9 cellular contexts compared by ENCODE assay signal in genomic region chr20:19903168-19903676, GRCh38.
A peak's percentile ranks its signal among the peaks of the same experiment; 100 is the strongest.
DNase-seq lines count a peak whose midpoint lies in the region; ATAC-seq and TF ChIP-seq lines count a peak whose summit lies in the region.
"Had no signal": no experiment of that assay in that cellular context is flagged by ENCODE, and none has a peak within 500 bp of the region (broad histone marks: within the 10 kb centered on the region; RNA-seq: fewer than 3 reads in every experiment).

No MANE protein-coding gene starts in this region.

- no peak overlapping the region for H3K27ac ChIP-seq in Karpas-422 (ENCODE audit: low read length)

- peak; percentile 13 for DNase-seq in activated CD8-positive, alpha-beta T cell treated with anti-CD3 and anti-CD28 coated beads for 36 hours
- no peak for DNase-seq in activated CD8-positive, alpha-beta T cell treated with anti-CD3 and anti-CD28 coated beads, Interleukin-2, amount 10 ng/mL, durations not matched to agents 7 days and 5 days
- DNase-seq in Karpas-422 (peak; percentile 78), adipocyte (ENCODE audit: low read depth) (peak; percentile 50), midbrain (lab: John Stamatoyannopoulos, UW) (peak; percentile 39), HUDEP-2 (lab: John Stamatoyannopoulos, UW; ENCODE audit: unreplicated experiment in 76 of 76) (no peak), EL (no peak)

- no peak overlapping the region for H2AFZ ChIP-seq in Karpas-422 (ENCODE audit: low read length)

- no peaks in the 10 kb centered on the region for H3K9me2 ChIP-seq in Karpas-422 (replicated peaks; ENCODE audit: insufficient read depth, low read length)

- no peaks in the 10 kb centered on the region for H3K79me2 ChIP-seq in Karpas-422 (ENCODE audit: low read length)

- no peak for TF ChIP-seq CTCF in activated CD8-positive, alpha-beta T cell treated with anti-CD3 and anti-CD28 coated beads for 36 hours (IDR thresholded peaks at IDR 0.05)

- H3K36me3 ChIP-seq in Karpas-422 (ENCODE audit: insufficient read depth, low read length) (no peaks in the 10 kb centered on the region), adipocyte (ENCODE audit: control insufficient read depth, insufficient read depth, low read length, severe bottlenecking) (peaks cover 12% of the 10 kb centered on the region)

- H3K4me3 Mint-ChIP-seq in activated CD8-positive, alpha-beta T cell treated with anti-CD3 and anti-CD28 coated beads for 36 hours = no peak overlapping the region
- no peak overlapping the region for H3K4me3 Mint-ChIP-seq in activated CD8-positive, alpha-beta T cell treated with anti-CD3 and anti-CD28 coated beads, Interleukin-2, amount 10 ng/mL, durations not matched to agents 7 days and 5 days
- H3K4me3 Mint-ChIP-seq: naive thymus-derived CD8-positive, alpha-beta T cell had no signal

- no peaks in the 10 kb centered on the region for H3K36me3 Mint-ChIP-seq in activated CD8-positive, alpha-beta T cell treated with anti-CD3 and anti-CD28 coated beads for 36 hours (ENCODE audit: low read depth)
- no peaks in the 10 kb centered on the region for H3K36me3 Mint-ChIP-seq in activated CD8-positive, alpha-beta T cell treated with anti-CD3 and anti-CD28 coated beads, Interleukin-2, amount 10 ng/mL, durations not matched to agents 7 days and 5 days (ENCODE audit: low read depth)

- H3K4me3 ChIP-seq in Karpas-422 (ENCODE audit: low read length) (no peak overlapping the region), adipocyte (ENCODE audit: low read length) (no peak overlapping the region)

- H3K9ac ChIP-seq in Karpas-422 (ENCODE audit: low read length) (no peak overlapping the region), adipocyte (ENCODE audit: low read length) (no peak overlapping the region)

- CTCF ChIA-PET in activated CD8-positive, alpha-beta T cell treated with anti-CD3 and anti-CD28 coated beads for 36 hours (lab: Charles Lee) = no interaction called here
- CTCF ChIA-PET in activated CD8-positive, alpha-beta T cell treated with anti-CD3 and anti-CD28 coated beads, Interleukin-2, amount 10 ng/mL, durations not matched to agents 7 days and 5 days (lab: Charles Lee) = no interaction called here

- no peaks in the 10 kb centered on the region; the same call in 1 of the 2 replicates for H3K27me3 ChIP-seq in Karpas-422 (ENCODE audit: low read length)
- no peaks in the 10 kb centered on the region for H3K27me3 ChIP-seq in adipocyte (replicated peaks; ENCODE audit: control insufficient read depth, insufficient read depth, low read length)

- H3K4me1 Mint-ChIP-seq in activated CD8-positive, alpha-beta T cell treated with anti-CD3 and anti-CD28 coated beads for 36 hours (ENCODE audit: low read depth) = no peaks in the 10 kb centered on the region
- H3K4me1 Mint-ChIP-seq in activated CD8-positive, alpha-beta T cell treated with anti-CD3 and anti-CD28 coated beads, Interleukin-2, amount 10 ng/mL, durations not matched to agents 7 days and 5 days (ENCODE audit: low read depth) = peaks cover 5% of the 10 kb centered on the region

- POLR2A ChIA-PET in activated CD8-positive, alpha-beta T cell treated with anti-CD3 and anti-CD28 coated beads for 36 hours (lab: Charles Lee) = no interaction called here
- POLR2A ChIA-PET in activated CD8-positive, alpha-beta T cell treated with anti-CD3 and anti-CD28 coated beads, Interleukin-2, amount 10 ng/mL, durations not matched to agents 7 days and 5 days (lab: Charles Lee) = no interaction called here

- H3K4me2 ChIP-seq in Karpas-422 (ENCODE audit: low read depth, low read length, poor library complexity, severe bottlenecking) = no peak overlapping the region

- H4K20me1 ChIP-seq in Karpas-422 (ENCODE audit: insufficient read depth, low read depth, low read length) = no peaks in the 10 kb centered on the region

- no peak for ATAC-seq in activated CD8-positive, alpha-beta T cell treated with anti-CD3 and anti-CD28 coated beads for 36 hours
- ATAC-seq in activated CD8-positive, alpha-beta T cell treated with anti-CD3 and anti-CD28 coated beads, Interleukin-2, amount 10 ng/mL, durations not matched to agents 7 days and 5 days = no peak
- no peak for ATAC-seq in GM19463 (IDR thresholded peaks at IDR 0.05; ENCODE audit: unreplicated experiment)
- ATAC-seq: naive thymus-derived CD8-positive, alpha-beta T cell had no signal

- peaks cover 6% of the 10 kb centered on the region for H3K27me3 Mint-ChIP-seq in activated CD8-positive, alpha-beta T cell treated with anti-CD3 and anti-CD28 coated beads for 36 hours
- no peaks in the 10 kb centered on the region for H3K27me3 Mint-ChIP-seq in activated CD8-positive, alpha-beta T cell treated with anti-CD3 and anti-CD28 coated beads, Interleukin-2, amount 10 ng/mL, durations not matched to agents 7 days and 5 days (ENCODE audit: low read depth)

- peaks cover 11% of the 10 kb centered on the region for H3K9me3 Mint-ChIP-seq in activated CD8-positive, alpha-beta T cell treated with anti-CD3 and anti-CD28 coated beads for 36 hours
- H3K9me3 Mint-ChIP-seq in activated CD8-positive, alpha-beta T cell treated with anti-CD3 and anti-CD28 coated beads, Interleukin-2, amount 10 ng/mL, durations not matched to agents 7 days and 5 days (ENCODE audit: insufficient read depth) = no peaks in the 10 kb centered on the region

- intact Hi-C loops in activated CD8-positive, alpha-beta T cell treated with anti-CD3 and anti-CD28 coated beads for 36 hours (cut with micrococcal nuclease) = no loop called here

- no peak overlapping the region for H3K27ac Mint-ChIP-seq in activated CD8-positive, alpha-beta T cell treated with anti-CD3 and anti-CD28 coated beads for 36 hours
- H3K27ac Mint-ChIP-seq in activated CD8-positive, alpha-beta T cell treated with anti-CD3 and anti-CD28 coated beads, Interleukin-2, amount 10 ng/mL, durations not matched to agents 7 days and 5 days = no peak overlapping the region
- H3K27ac Mint-ChIP-seq: naive thymus-derived CD8-positive, alpha-beta T cell had no signal

- H3K4me1 ChIP-seq in Karpas-422 (ENCODE audit: low read length) = no peaks in the 10 kb centered on the region
- peaks cover 6% of the 10 kb centered on the region for H3K4me1 ChIP-seq in adipocyte (ENCODE audit: control insufficient read depth, insufficient read depth, low read length)

- no peaks in the 10 kb centered on the region for H3K9me3 ChIP-seq in Karpas-422 (ENCODE audit: low read length)
- H3K9me3 ChIP-seq in adipocyte (ENCODE audit: control insufficient read depth, low read length) = peaks cover 15% of the 10 kb centered on the region

Comparison
In these comparisons a context has a peak if more than half of its experiments do, and no peak if none do; other contexts are left out.
1. DNase-seq: peak in activated CD8-positive, alpha-beta T cell treated with anti-CD3 and anti-CD28 coated beads for 36 hours (single experiment), Karpas-422 (single experiment), adipocyte (single experiment) and midbrain (single experiment); none in activated CD8-positive, alpha-beta T cell treated with anti-CD3 and anti-CD28 coated beads, Interleukin-2, amount 10 ng/mL, durations not matched to agents 7 days and 5 days (single experiment), HUDEP-2 (0 of 76) and EL (single experiment).